Comparison of ENCODE assay signal across 1 cellular context in the genomic region with DNA sequence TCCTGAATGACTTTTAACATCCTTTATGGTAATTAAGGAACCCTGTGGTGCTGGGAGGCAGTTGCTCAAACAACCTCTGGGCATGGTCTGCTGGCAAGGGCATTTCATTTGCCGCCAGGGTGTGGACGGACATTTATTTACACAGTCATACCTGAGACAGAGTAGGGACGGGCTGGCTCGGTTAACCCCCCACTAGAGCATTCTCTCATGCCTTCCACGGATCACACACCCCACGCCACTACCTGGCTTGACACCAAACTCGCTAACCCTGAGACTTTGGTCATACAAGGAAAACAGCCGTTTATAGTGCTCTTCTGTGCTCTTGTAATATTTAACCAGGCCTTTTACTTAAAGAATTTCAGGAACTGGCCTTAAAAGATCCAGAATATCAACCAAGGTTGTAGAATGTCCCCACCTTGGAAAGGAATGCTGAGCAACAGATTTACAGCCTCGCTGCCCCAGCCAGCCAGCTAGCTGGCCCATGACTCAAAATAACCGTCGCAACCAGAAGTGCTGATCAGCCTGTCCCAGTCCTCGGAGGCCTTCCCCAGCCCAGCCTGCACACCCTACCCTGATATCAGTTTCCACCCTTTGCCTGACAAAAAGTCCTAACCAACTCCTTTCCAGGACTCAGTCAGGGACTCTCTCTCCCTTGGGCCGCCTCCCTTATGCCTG.
A peak's percentile ranks its signal among the peaks of the same experiment; 100 is the strongest.
TF ChIP-seq lines count a peak whose summit lies in the region.

No MANE protein-coding gene starts in this region.

TF ChIP-seq in K562, 482 proteins besides CTCF, POLR2A, EP300 and RAD21 (continued from another document and continues in another):
- TF ChIP-seq ZNF785 (CRISPR knock-in tag; IDR thresholded peaks at IDR 0.05) = no peak
- TF ChIP-seq RFX5 (IDR thresholded peaks at IDR 0.05; ENCODE audit: low read depth, low read length) = no peak
- no peak for TF ChIP-seq MNT (conservative IDR thresholded peaks at IDR 0.05)
- TF ChIP-seq ETS2 (tag; IDR thresholded peaks at IDR 0.05; ENCODE audit: borderline replicate concordance, poor library complexity, severe bottlenecking) = no peak
- TF ChIP-seq OTX1 (CRISPR knock-in tag; IDR thresholded peaks at IDR 0.05) = no peak
- peak; percentile 36; the same call in 1 of the 2 replicates for TF ChIP-seq TEAD4 (IDR thresholded peaks at IDR 0.05; ENCODE audit: low read length)
- TF ChIP-seq TEAD4 (CRISPR knock-in tag; IDR thresholded peaks at IDR 0.05; ENCODE audit: borderline replicate concordance) = no peak
- TF ChIP-seq, protein P1, sequence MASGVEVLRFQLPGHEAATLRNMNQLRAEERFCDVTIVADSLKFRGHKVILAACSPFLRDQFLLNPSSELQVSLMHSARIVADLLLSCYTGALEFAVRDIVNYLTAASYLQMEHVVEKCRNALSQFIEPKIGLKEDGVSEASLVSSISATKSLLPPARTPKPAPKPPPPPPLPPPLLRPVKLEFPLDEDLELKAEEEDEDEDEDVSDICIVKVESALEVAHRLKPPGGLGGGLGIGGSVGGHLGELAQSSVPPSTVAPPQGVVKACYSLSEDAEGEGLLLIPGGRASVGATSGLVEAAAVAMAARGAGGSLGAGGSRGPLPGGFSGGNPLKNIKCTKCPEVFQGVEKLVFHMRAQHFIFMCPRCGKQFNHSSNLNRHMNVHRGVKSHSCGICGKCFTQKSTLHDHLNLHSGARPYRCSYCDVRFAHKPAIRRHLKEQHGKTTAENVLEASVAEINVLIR (CRISPR knock-in tag; IDR thresholded peaks at IDR 0.05) = no peak
- TF ChIP-seq WHSC1 (IDR thresholded peaks at IDR 0.05; ENCODE audit: low read length) = no peak
- TF ChIP-seq ETV6 (IDR thresholded peaks at IDR 0.05; ENCODE audit: borderline replicate concordance in 1 of 2, low read depth in 2 of 2, low read length in 1 of 2) = no peak
- TF ChIP-seq ETV6 (CRISPR knock-in tag; IDR thresholded peaks at IDR 0.05; ENCODE audit: borderline replicate concordance) = no peak
- no peak for TF ChIP-seq ZNF408 (CRISPR knock-in tag; IDR thresholded peaks at IDR 0.05; ENCODE audit: low read depth)
- no peak for TF ChIP-seq CREBBP (IDR thresholded peaks at IDR 0.05; ENCODE audit: low read depth, low read length)
- TF ChIP-seq SREBF1 (IDR thresholded peaks at IDR 0.05; ENCODE audit: borderline replicate concordance, low read depth, low read length) = no peak
- no peak for TF ChIP-seq SMC3 (conservative IDR thresholded peaks at IDR 0.05; ENCODE audit: insufficient read depth, low read depth, low read length)
- TF ChIP-seq TCF3 (CRISPR knock-in tag; IDR thresholded peaks at IDR 0.05) = no peak
- TF ChIP-seq PHF20 (IDR thresholded peaks at IDR 0.05; ENCODE audit: partially characterized antibody) = no peak
- TF ChIP-seq, protein P2, sequence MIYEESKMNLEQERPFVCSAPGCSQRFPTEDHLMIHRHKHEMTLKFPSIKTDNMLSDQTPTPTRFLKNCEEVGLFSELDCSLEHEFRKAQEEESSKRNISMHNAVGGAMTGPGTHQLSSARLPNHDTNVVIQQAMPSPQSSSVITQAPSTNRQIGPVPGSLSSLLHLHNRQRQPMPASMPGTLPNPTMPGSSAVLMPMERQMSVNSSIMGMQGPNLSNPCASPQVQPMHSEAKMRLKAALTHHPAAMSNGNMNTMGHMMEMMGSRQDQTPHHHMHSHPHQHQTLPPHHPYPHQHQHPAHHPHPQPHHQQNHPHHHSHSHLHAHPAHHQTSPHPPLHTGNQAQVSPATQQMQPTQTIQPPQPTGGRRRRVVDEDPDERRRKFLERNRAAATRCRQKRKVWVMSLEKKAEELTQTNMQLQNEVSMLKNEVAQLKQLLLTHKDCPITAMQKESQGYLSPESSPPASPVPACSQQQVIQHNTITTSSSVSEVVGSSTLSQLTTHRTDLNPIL (CRISPR knock-in tag; IDR thresholded peaks at IDR 0.05) = no peak
- TF ChIP-seq GTF3C2 (IDR thresholded peaks at IDR 0.05; ENCODE audit: borderline replicate concordance, extremely low read depth, insufficient read length) = no peak
- TF ChIP-seq MECOM (CRISPR knock-in tag; IDR thresholded peaks at IDR 0.05) = no peak
- 0 out of 4 replicates have a peak, but pooled peaks of 1 of the 2 experiments have one; percentile 42 for TF ChIP-seq UBTF (IDR thresholded peaks at IDR 0.05; ENCODE audit: borderline replicate concordance in 1 of 2, low read depth in 2 of 2, low read length in 2 of 2)
- peak; percentile 71 for TF ChIP-seq MEIS2 (IDR thresholded peaks at IDR 0.05; ENCODE audit: partially characterized antibody)
- TF ChIP-seq ZNF431 (CRISPR knock-in tag; IDR thresholded peaks at IDR 0.05) = 0 out of 2 replicates have a peak, but pooled peaks have one; percentile 25
- TF ChIP-seq CHD7 (IDR thresholded peaks at IDR 0.05; ENCODE audit: low read depth, low read length) = no peak
- TF ChIP-seq PHF21A (IDR thresholded peaks at IDR 0.05; ENCODE audit: borderline replicate concordance, low read depth) = peak; percentile 69; the same call in 1 of the 2 replicates
- TF ChIP-seq FOXJ2 (tag; IDR thresholded peaks at IDR 0.05) = no peak
- TF ChIP-seq XRCC4 (IDR thresholded peaks at IDR 0.05; ENCODE audit: extremely low read depth, insufficient read depth, insufficient read length) = no peak
- TF ChIP-seq RBM22 (IDR thresholded peaks at IDR 0.05; ENCODE audit: low read depth, low read length, poor library complexity, severe bottlenecking) = no peak
- TF ChIP-seq ZNF146 (CRISPR knock-in tag; IDR thresholded peaks at IDR 0.05; ENCODE audit: unreplicated experiment) = no peak
- TF ChIP-seq BDP1 (IDR thresholded peaks at IDR 0.05; ENCODE audit: insufficient read depth, insufficient read length) = no peak
- no peak for TF ChIP-seq SMARCB1 (IDR thresholded peaks at IDR 0.05; ENCODE audit: insufficient read length, low read depth)
